In genomic region chr1:228245111-228245510, GRCh38 we compare ENCODE assay signal across 24 cellular contexts.
"Had no signal": no experiment of that assay in that cellular context is flagged by ENCODE, and none has a peak within 500 bp of the region (broad histone marks: within the 10 kb centered on the region; RNA-seq: fewer than 3 reads in every experiment).

No MANE protein-coding gene starts in this region.

- ATAC-seq: gastrocnemius medialis; left lobe of liver; naive thymus-derived CD8-positive, alpha-beta T cell; stimulated activated memory B cell treated with anti-CD40 and anti-IgM and Interleukin-4, amounts not matched to agents 10 μg/mL and 1 μg/mL and 100 μg/mL, for 72 hours; stimulated activated naive CD8-positive, alpha-beta T cell treated with anti-CD3 and anti-CD28 coated beads, Interleukin-15, Interleukin-2, amounts not matched to agents 100 U/mL and 50 U/mL, for 24 hours had no signal

- H3K4me1 ChIP-seq: colonic mucosa, prostate gland, right atrium auricular region, spleen, testis, tibial artery, upper lobe of left lung had no signal

- H3K27ac ChIP-seq: colonic mucosa, prostate gland, right atrium auricular region, skin epidermis, spleen, testis, tibial artery, upper lobe of left lung had no signal

- H3K4me3 Mint-ChIP-seq: dendritic cell treated with granulocyte-macrophage colony-stimulating factor and Interleukin-4, amounts not matched to agents 40 ng/mL and 50 ng/mL, for 4 days; nephron progenitor cell; stimulated activated memory B cell treated with anti-CD40 and anti-IgM and Interleukin-4, amounts not matched to agents 10 μg/mL and 1 μg/mL and 100 μg/mL, for 72 hours had no signal

- H3K9me3 ChIP-seq: colonic mucosa, gastrocnemius medialis, prostate gland, testis had no signal

- DNase-seq: colonic mucosa; effector CD8-positive, alpha-beta T cell; foreskin fibroblast; gastrocnemius medialis; head of caudate nucleus; kidney; naive thymus-derived CD8-positive, alpha-beta T cell; nephron progenitor cell; nucleus accumbens; spleen; stimulated activated CD4-positive, alpha-beta T cell treated with anti-CD3 and anti-CD28 coated beads, Interleukin-4, amount 100 ng/mL, for 4 hours; stimulated activated naive CD8-positive, alpha-beta T cell treated with anti-CD3 and anti-CD28 coated beads, Interleukin-15, Interleukin-2, amounts not matched to agents 100 U/mL and 50 U/mL, for 24 hours; substantia nigra; testis; tibial artery; upper lobe of left lung had no signal

- H3K27me3 Mint-ChIP-seq: dendritic cell treated with granulocyte-macrophage colony-stimulating factor and Interleukin-4, amounts not matched to agents 40 ng/mL and 50 ng/mL, for 4 days; naive thymus-derived CD8-positive, alpha-beta T cell; stimulated activated memory B cell treated with anti-CD40 and anti-IgM and Interleukin-4, amounts not matched to agents 10 μg/mL and 1 μg/mL and 100 μg/mL, for 72 hours had no signal

- H3K4me3 ChIP-seq: colonic mucosa, gastrocnemius medialis, prostate gland, right atrium auricular region, skin epidermis, spleen, testis, tibial artery, upper lobe of left lung had no signal

- H3K4me1 Mint-ChIP-seq: nephron progenitor cell; stimulated activated memory B cell treated with anti-CD40 and anti-IgM and Interleukin-4, amounts not matched to agents 10 μg/mL and 1 μg/mL and 100 μg/mL, for 72 hours had no signal

- FAIRE-seq: endometrium, kidney, urothelium cell line had no signal

- H3K36me3 ChIP-seq: colonic mucosa, prostate gland had no signal

- H3K27ac Mint-ChIP-seq: dendritic cell treated with granulocyte-macrophage colony-stimulating factor and Interleukin-4, amounts not matched to agents 40 ng/mL and 50 ng/mL, for 4 days; nephron progenitor cell; stimulated activated memory B cell treated with anti-CD40 and anti-IgM and Interleukin-4, amounts not matched to agents 10 μg/mL and 1 μg/mL and 100 μg/mL, for 72 hours had no signal

- H3K27me3 ChIP-seq: colonic mucosa, gastrocnemius medialis, right atrium auricular region, spleen, testis, tibial artery, upper lobe of left lung had no signal
